ENCODE assay signal across 1 cellular context in the genomic region with DNA sequence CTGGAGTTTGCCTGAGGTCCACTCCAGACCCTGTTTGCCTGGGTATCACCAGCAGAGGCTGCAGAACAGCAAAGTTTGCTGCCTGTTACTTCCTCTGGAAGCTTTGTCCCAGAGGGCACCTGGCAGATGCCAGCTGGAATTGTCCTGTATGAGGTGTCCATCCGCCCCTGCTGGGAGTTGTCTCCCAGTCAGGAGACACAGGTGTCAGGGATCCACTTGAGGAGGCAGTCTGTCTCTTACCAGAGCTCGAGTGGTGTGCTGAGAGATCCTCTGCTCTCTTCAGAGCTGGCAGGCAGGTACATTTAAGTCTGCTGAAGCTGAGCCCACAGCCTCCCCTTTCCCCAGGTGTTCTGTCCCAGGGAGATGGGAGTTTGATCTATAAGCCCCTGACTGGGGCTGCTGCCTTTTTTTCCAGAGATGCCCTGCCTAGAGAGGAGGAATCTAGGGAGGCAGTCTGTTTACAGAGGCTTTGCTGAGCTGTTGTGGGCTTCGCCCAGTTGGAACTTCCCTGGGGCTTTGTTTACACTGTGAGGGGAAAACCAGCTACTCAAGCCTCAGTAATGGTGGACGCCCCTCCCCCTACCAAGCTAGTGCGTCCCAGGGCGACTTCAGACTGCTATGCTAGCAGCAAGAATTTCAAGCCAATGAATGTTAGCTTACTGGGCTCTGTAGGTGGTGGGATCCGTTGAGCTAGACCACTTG.
A peak's percentile ranks its signal among the peaks of the same experiment; 100 is the strongest.
TF ChIP-seq lines count a peak whose summit lies in the region.

No MANE protein-coding gene starts in this region.

TF ChIP-seq in WTC11, 78 proteins besides CTCF, POLR2A, EP300 and RAD21 (continued from another document):
- TF ChIP-seq, protein P1, sequence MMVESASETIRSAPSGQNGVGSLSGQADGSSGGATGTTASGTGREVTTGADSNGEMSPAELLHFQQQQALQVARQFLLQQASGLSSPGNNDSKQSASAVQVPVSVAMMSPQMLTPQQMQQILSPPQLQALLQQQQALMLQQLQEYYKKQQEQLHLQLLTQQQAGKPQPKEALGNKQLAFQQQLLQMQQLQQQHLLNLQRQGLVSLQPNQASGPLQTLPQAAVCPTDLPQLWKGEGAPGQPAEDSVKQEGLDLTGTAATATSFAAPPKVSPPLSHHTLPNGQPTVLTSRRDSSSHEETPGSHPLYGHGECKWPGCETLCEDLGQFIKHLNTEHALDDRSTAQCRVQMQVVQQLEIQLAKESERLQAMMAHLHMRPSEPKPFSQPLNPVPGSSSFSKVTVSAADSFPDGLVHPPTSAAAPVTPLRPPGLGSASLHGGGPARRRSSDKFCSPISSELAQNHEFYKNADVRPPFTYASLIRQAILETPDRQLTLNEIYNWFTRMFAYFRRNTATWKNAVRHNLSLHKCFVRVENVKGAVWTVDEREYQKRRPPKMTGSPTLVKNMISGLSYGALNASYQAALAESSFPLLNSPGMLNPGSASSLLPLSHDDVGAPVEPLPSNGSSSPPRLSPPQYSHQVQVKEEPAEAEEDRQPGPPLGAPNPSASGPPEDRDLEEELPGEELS (CRISPR knock-in tag; IDR thresholded peaks at IDR 0.05) = peak; percentile 76; the same call in 1 of the 2 replicates
- peak; percentile 79; the same call in 1 of the 2 replicates for TF ChIP-seq FOXK1 (CRISPR knock-in tag; IDR thresholded peaks at IDR 0.05)
